8 cellular contexts compared by ENCODE assay signal in genomic region chr13:33016414-33017409, GRCh38. TPM values are rescaled to one million over a fixed set of nuclear protein-coding genes. Genes with fewer than 3 reads are reported as not detected.
A peak's percentile ranks its signal among the peaks of the same experiment; 100 is the strongest.
DNase-seq lines count a peak whose midpoint lies in the region; ATAC-seq and TF ChIP-seq lines count a peak whose summit lies in the region.

TSS of gene KL (plus strand) at chr13:33016423. CDS start at chr13:33016441, 18 bp downstream.

- WGBS in mesodermal cell (ENCODE audit: insufficient coverage in 2 of 2), 2 experiments: 6 to 9% methylated on average over 87 to 94 of the region's 109 CpGs

- intact Hi-C loops in upper lobe of right lung (cut with DNase I): no loop called here

- ATAC-seq in GM21367 (IDR thresholded peaks at IDR 0.05; ENCODE audit: unreplicated experiment): peak; percentile 29
- ATAC-seq in upper lobe of right lung: peak; percentile 82

- H3K27ac ChIP-seq in mesodermal cell (ENCODE audit: low read depth, low read length, severe bottlenecking): no peak within 1 kb of the TSS
- peak within 1 kb of the TSS; percentile 85 for H3K27ac ChIP-seq in upper lobe of right lung

- DNase-seq in DMS153 (lab: John Stamatoyannopoulos, UW) (peak; percentile 11), NOMO-1 treated with DMSO at 0.1 percent for 48 hours (lab: John Stamatoyannopoulos, UW; ENCODE audit: unreplicated experiment) (peak; percentile 46), upper lobe of right lung (peak; percentile 80), OCI-M1 (lab: John Stamatoyannopoulos, UW) (no peak), glomerular visceral epithelial cell (ENCODE audit: extremely low spot score) (no peak)

- peak within 1 kb of the TSS; percentile 81 for H3K4me3 ChIP-seq in endocrine pancreas (ENCODE audit: control insufficient read depth, insufficient read depth, low read length)
- H3K4me3 ChIP-seq in mesodermal cell (ENCODE audit: extremely low read depth, insufficient read depth, low read length, poor library complexity, severe bottlenecking): peak within 1 kb of the TSS; percentile 28
- peak within 1 kb of the TSS; percentile 59 for H3K4me3 ChIP-seq in upper lobe of right lung

- H3K36me3 ChIP-seq in endocrine pancreas (ENCODE audit: control insufficient read depth, insufficient read depth, low read length): no peaks in the 10 kb centered on the region
- H3K36me3 ChIP-seq in mesodermal cell (ENCODE audit: control insufficient read depth, insufficient read depth, low read length): no peaks in the 10 kb centered on the region
- no peaks in the 10 kb centered on the region for H3K36me3 ChIP-seq in upper lobe of right lung

- H3K9ac ChIP-seq in endocrine pancreas (ENCODE audit: control insufficient read depth, insufficient read depth, low read length): peak within 1 kb of the TSS; percentile 95

- H3K4me1 ChIP-seq in endocrine pancreas (ENCODE audit: control insufficient read depth, insufficient read depth, low read length): peaks cover 8% of the 10 kb centered on the region
- no peaks in the 10 kb centered on the region for H3K4me1 ChIP-seq in mesodermal cell (ENCODE audit: control insufficient read depth, insufficient read depth, low read length, poor library complexity, severe bottlenecking)
- peaks cover 4% of the 10 kb centered on the region for H3K4me1 ChIP-seq in upper lobe of right lung

- no peak for TF ChIP-seq CTCF in upper lobe of right lung (IDR thresholded peaks at IDR 0.05)

- H3K9me3 ChIP-seq in endocrine pancreas (ENCODE audit: control insufficient read depth, low read length) (no peaks in the 10 kb centered on the region), mesodermal cell (ENCODE audit: control insufficient read depth, low read length) (no peaks in the 10 kb centered on the region), upper lobe of right lung (no peaks in the 10 kb centered on the region)

- H3K27me3 ChIP-seq in endocrine pancreas (ENCODE audit: control insufficient read depth, insufficient read depth, low read length) (no peaks in the 10 kb centered on the region), upper lobe of right lung (peaks cover 26% of the 10 kb centered on the region)

RNA-seq across cellular contexts. Expression of gene KL, which starts in this region (rescaled TPM):
- polyA plus RNA-seq in mesodermal cell (2013, experiment 1 of 2): 1.00 TPM
- 0.71 TPM for polyA plus RNA-seq in mesodermal cell (2013, experiment 2 of 2)
- 12.5 TPM for total RNA-seq in upper lobe of right lung

Comparison
In these comparisons a context has a peak if more than half of its experiments do, and no peak if none do; other contexts are left out.
1. DNase-seq: peak in DMS153 (single experiment), NOMO-1 treated with DMSO at 0.1 percent for 48 hours (single experiment) and upper lobe of right lung (single experiment); none in OCI-M1 (single experiment) and glomerular visceral epithelial cell (single experiment).
2. H3K4me3 ChIP-seq: peak in every context shown above with its lines; median percentile 81 in endocrine pancreas; 59 in upper lobe of right lung; 28 in mesodermal cell.